ENCODE assay signal across 8 cellular contexts in genomic region chr1:55213885-55214213, GRCh38. TPM values are rescaled to one million over a fixed set of nuclear protein-coding genes. Genes with fewer than 3 reads are reported as not detected.
DNase-seq lines count a peak whose midpoint lies in the region; ATAC-seq and TF ChIP-seq lines count a peak whose summit lies in the region.

No MANE protein-coding gene starts in this region.

- peaks cover 62% of the 10 kb centered on the region for H3K4me1 Mint-ChIP-seq in activated naive CD8-positive, alpha-beta T cell treated with anti-CD3 and anti-CD28 coated beads, Interleukin-2, amount 10 ng/mL, durations not matched to agents 7 days and 5 days

- no peaks in the 10 kb centered on the region for H3K9me3 Mint-ChIP-seq in activated naive CD8-positive, alpha-beta T cell treated with anti-CD3 and anti-CD28 coated beads, Interleukin-2, amount 10 ng/mL, durations not matched to agents 7 days and 5 days

- peak; percentile 25 for ATAC-seq in activated naive CD8-positive, alpha-beta T cell treated with anti-CD3 and anti-CD28 coated beads, Interleukin-2, amount 10 ng/mL, durations not matched to agents 7 days and 5 days (ENCODE audit: low read depth)
- ATAC-seq in GM21423 (IDR thresholded peaks at IDR 0.05; ENCODE audit: unreplicated experiment): no peak

- DNase-seq in activated naive CD4-positive, alpha-beta T cell treated with Interleukin-2 at 50 U/mL for 16 hours: peak; percentile 31
- no peak for DNase-seq in activated naive CD4-positive, alpha-beta T cell (lab: John Stamatoyannopoulos, UW)
- peak; percentile 43 for DNase-seq in activated naive CD8-positive, alpha-beta T cell treated with anti-CD3 and anti-CD28 coated beads, Interleukin-2, amount 10 ng/mL, durations not matched to agents 7 days and 5 days
- no peak for DNase-seq in kidney epithelial cell (ENCODE audit: low read depth)
- no peak for DNase-seq in NCI-H226
- DNase-seq in effector CD4-positive, alpha-beta T cell: no peak

- peak overlapping the region; percentile 92 for H3K27ac Mint-ChIP-seq in activated naive CD8-positive, alpha-beta T cell treated with anti-CD3 and anti-CD28 coated beads, Interleukin-2, amount 10 ng/mL, durations not matched to agents 7 days and 5 days

- H3K36me3 ChIP-seq in kidney epithelial cell (ENCODE audit: control insufficient read depth, insufficient read depth, low read length): no peaks in the 10 kb centered on the region

- H3K4me3 Mint-ChIP-seq in activated naive CD8-positive, alpha-beta T cell treated with anti-CD3 and anti-CD28 coated beads, Interleukin-2, amount 10 ng/mL, durations not matched to agents 7 days and 5 days: peak overlapping the region; percentile 88

- peak overlapping the region; percentile 19 for H3K27ac ChIP-seq in temporal lobe (ENCODE audit: low read depth, low read length)

- H3K4me3 ChIP-seq in kidney epithelial cell (ENCODE audit: low read depth, low read length): peak overlapping the region; percentile 92

- H3K36me3 Mint-ChIP-seq in activated naive CD8-positive, alpha-beta T cell treated with anti-CD3 and anti-CD28 coated beads, Interleukin-2, amount 10 ng/mL, durations not matched to agents 7 days and 5 days: peaks cover 4% of the 10 kb centered on the region

- no peaks in the 10 kb centered on the region for H3K27me3 Mint-ChIP-seq in activated naive CD8-positive, alpha-beta T cell treated with anti-CD3 and anti-CD28 coated beads, Interleukin-2, amount 10 ng/mL, durations not matched to agents 7 days and 5 days

- no peaks in the 10 kb centered on the region for H3K27me3 ChIP-seq in kidney epithelial cell (ENCODE audit: control insufficient read depth, insufficient read depth, low read length)

- TF ChIP-seq CTCF in kidney epithelial cell (IDR thresholded peaks at IDR 0.05; ENCODE audit: insufficient read depth, low read length, poor library complexity, severe bottlenecking): no peak

- POLR2A ChIA-PET in activated naive CD8-positive, alpha-beta T cell treated with anti-CD3 and anti-CD28 coated beads, Interleukin-2, amount 10 ng/mL, durations not matched to agents 7 days and 5 days (lab: Charles Lee): interaction anchor here (1.0 to 1.9 kb wide), 6 partner anchors 8 to 74 kb away, joined by 3 to 10 read pairs (median 4); no protein-coding TSS in a partner anchor

RNA-seq across cellular contexts. Expression of gene USP24, which starts 1.3 kb away (rescaled TPM):
- 10 to 100 TPM; 53.8 to 63.7 TPM for total RNA-seq in activated naive CD8-positive, alpha-beta T cell treated with anti-CD3 and anti-CD28 coated beads, Interleukin-2, amount 10 ng/mL, durations not matched to agents 7 days and 5 days
- total RNA-seq in kidney epithelial cell (26.2 and 27.2 TPM in 2 replicates), temporal lobe (75.7 TPM)

Comparison
In these comparisons a context has a peak if more than half of its experiments do, and no peak if none do; other contexts are left out.
1. DNase-seq: peak in activated naive CD4-positive, alpha-beta T cell treated with Interleukin-2 at 50 U/mL for 16 hours (single experiment) and activated naive CD8-positive, alpha-beta T cell treated with anti-CD3 and anti-CD28 coated beads, Interleukin-2, amount 10 ng/mL, durations not matched to agents 7 days and 5 days (single experiment); none in activated naive CD4-positive, alpha-beta T cell (0 of 4), kidney epithelial cell (single experiment), NCI-H226 (single experiment) and effector CD4-positive, alpha-beta T cell (single experiment).